In genomic region chr3:10115326-10116137, GRCh38 we compare ENCODE assay signal across 8 cellular contexts. TPM values are rescaled to one million over a fixed set of nuclear protein-coding genes. Genes with fewer than 3 reads are reported as not detected.
A peak's percentile ranks its signal among the peaks of the same experiment; 100 is the strongest.
DNase-seq lines count a peak whose midpoint lies in the region; ATAC-seq and TF ChIP-seq lines count a peak whose summit lies in the region.

BRK1 (plus strand) TSS chr3:10115675; CDS start chr3:10115702, 27 bp downstream.

- H3K36me3 Mint-ChIP-seq in WTC11 (peaks cover 6% of the 10 kb centered on the region), immature natural killer cell (no peaks in the 10 kb centered on the region)

- H3K4me3 Mint-ChIP-seq in WTC11 (peak within 1 kb of the TSS; percentile 99), immature natural killer cell (peak within 1 kb of the TSS; percentile 94 to 99 (median 98))

- H3K9me3 Mint-ChIP-seq in WTC11: no peaks in the 10 kb centered on the region
- no peaks in the 10 kb centered on the region for H3K9me3 Mint-ChIP-seq in immature natural killer cell

- peaks cover 11% of the 10 kb centered on the region for H3K4me1 Mint-ChIP-seq in WTC11
- peaks cover 30 to 44% of the 10 kb centered on the region in 2 donors for H3K4me1 Mint-ChIP-seq in immature natural killer cell

- H3K27ac Mint-ChIP-seq in WTC11 (peak within 1 kb of the TSS; percentile 96), immature natural killer cell (peak within 1 kb of the TSS; percentile 94 to 97 (median 96))

- TF ChIP-seq CTCF in AG04450 (IDR thresholded peaks at IDR 0.05; ENCODE audit: low read depth, low read length) (no peak), WTC11 (IDR thresholded peaks at IDR 0.05) (no peak), cardiac fibroblast (IDR thresholded peaks at IDR 0.05; ENCODE audit: low read depth, low read length) (no peak)

- POLR2A ChIA-PET in AG04450 (lab: Yijun Ruan, JAX): interaction anchor here (0.6 to 0.7 kb wide), 8 partner anchors 12 to 798 kb away, joined by 3 to 6 read pairs (median 3); no protein-coding TSS in a partner anchor
- POLR2A ChIA-PET in WTC11 (lab: Charles Lee): no interaction called here

- peak; percentile 92 for DNase-seq in AG04450 (ENCODE audit: low read depth, low spot score)
- DNase-seq in NCI-H226: peak; percentile 91
- DNase-seq in WTC11 (ENCODE audit: low spot score): peak; percentile 86
- peak; percentile 98 for DNase-seq in cardiac fibroblast (ENCODE audit: low read depth in 2 of 2)
- DNase-seq in immature natural killer cell: peak; percentile 87 to 93 (median 91)
- peak; percentile 90 for DNase-seq in smooth muscle cell of the brain vasculature (ENCODE audit: low read depth, low spot score)

- CTCF ChIA-PET in AG04450 (lab: Charles Lee): interaction anchor here (0.6 to 1.7 kb wide), 3 partner anchors 148 to 335 kb away, joined by 3 to 8 read pairs (median 4); no protein-coding TSS in a partner anchor
- CTCF ChIA-PET in WTC11 (lab: Charles Lee): no interaction called here

- H3K27me3 Mint-ChIP-seq in WTC11 (ENCODE audit: low read depth) (no peaks in the 10 kb centered on the region), immature natural killer cell (ENCODE audit: low read depth in 3 of 3) (peaks cover 2 to 12% (median 10%) of the 10 kb centered on the region in 3 donors)

- peak within 1 kb of the TSS; percentile 78 for H3K27ac ChIP-seq in AG04450 (ENCODE audit: low read depth, low read length)

- no peaks in the 10 kb centered on the region for H3K27me3 ChIP-seq in AG04450 (ENCODE audit: control insufficient read depth, insufficient read depth, low read length)

- no peaks in the 10 kb centered on the region for H3K9me3 ChIP-seq in AG04450 (ENCODE audit: control insufficient read depth, insufficient read depth, low read length)

- H3K4me3 ChIP-seq in AG04450 (ENCODE audit: low read depth, low read length) (peak within 1 kb of the TSS; percentile 70), cardiac fibroblast (replicated peaks in 1 of 2; ENCODE audit: low read depth in 2 of 2, low read length in 2 of 2) (peak within 1 kb of the TSS; percentile 93 to 98)

- ATAC-seq in GM18909 (IDR thresholded peaks at IDR 0.05; ENCODE audit: poor library complexity, unreplicated experiment) (peak; percentile 95), HG03175 (IDR thresholded peaks at IDR 0.05; ENCODE audit: unreplicated experiment) (peak; percentile 98), WTC11 (peak; percentile 95)

TF ChIP-seq in WTC11, 78 proteins besides CTCF, POLR2A, EP300 and RAD21 (continues in another document):
- TF ChIP-seq SP1 (CRISPR knock-in tag; conservative IDR thresholded peaks at IDR 0.05) (peak; percentile 79; the same call in 1 of the 2 replicates), HMGA2 (CRISPR knock-in tag; IDR thresholded peaks at IDR 0.05) (0 out of 2 replicates have a peak, but pooled peaks have one; percentile 25), ZBTB21 (CRISPR knock-in tag; IDR thresholded peaks at IDR 0.05; ENCODE audit: borderline replicate concordance) (no peak), NR1H2 (CRISPR knock-in tag; IDR thresholded peaks at IDR 0.05) (no peak), FOXP4 (CRISPR knock-in tag; IDR thresholded peaks at IDR 0.05) (0 out of 2 replicates have a peak, but pooled peaks have one; percentile 9), MAX (CRISPR knock-in tag; IDR thresholded peaks at IDR 0.05) (peak; percentile 84), GABPB1 (CRISPR knock-in tag; IDR thresholded peaks at IDR 0.05) (peak; percentile 50; the same call in 1 of the 2 replicates), PRRX2 (CRISPR knock-in tag; IDR thresholded peaks at IDR 0.05) (no peak), ZNF425 (CRISPR knock-in tag; conservative IDR thresholded peaks at IDR 0.05) (no peak), CREM (CRISPR knock-in tag; IDR thresholded peaks at IDR 0.05) (peak; percentile 80; the same call in 1 of the 2 replicates), FOXJ3 (CRISPR knock-in tag; IDR thresholded peaks at IDR 0.05; ENCODE audit: borderline replicate concordance) (no peak), EMX1 (CRISPR knock-in tag; IDR thresholded peaks at IDR 0.05) (no peak), CREB1 (CRISPR knock-in tag; IDR thresholded peaks at IDR 0.05) (peak; percentile 47; the same call in 1 of the 2 replicates), AFF4 (CRISPR knock-in tag; IDR thresholded peaks at IDR 0.05; ENCODE audit: borderline replicate concordance) (no peak)
- TF ChIP-seq, protein P1, sequence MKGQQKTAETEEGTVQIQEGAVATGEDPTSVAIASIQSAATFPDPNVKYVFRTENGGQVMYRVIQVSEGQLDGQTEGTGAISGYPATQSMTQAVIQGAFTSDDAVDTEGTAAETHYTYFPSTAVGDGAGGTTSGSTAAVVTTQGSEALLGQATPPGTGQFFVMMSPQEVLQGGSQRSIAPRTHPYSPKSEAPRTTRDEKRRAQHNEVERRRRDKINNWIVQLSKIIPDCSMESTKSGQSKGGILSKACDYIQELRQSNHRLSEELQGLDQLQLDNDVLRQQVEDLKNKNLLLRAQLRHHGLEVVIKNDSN (CRISPR knock-in tag; IDR thresholded peaks at IDR 0.05): no peak

RNA-seq across cellular contexts. Expression of gene BRK1, which starts in this region (rescaled TPM):
- polyA plus RNA-seq in AG04450 (2011; rRNA removed): 198 and 202 TPM in 2 replicates
- polyA minus RNA-seq in AG04450 (2011; rRNA and poly(A)+ RNA removed): 80.3 and 86.7 TPM in 2 replicates
- 107 to 121 TPM (median 117 TPM) in 3 replicates for total RNA-seq in WTC11 (2021)
- polyA plus RNA-seq in immature natural killer cell: 100 to 1,000 TPM; 290 to 348 (median 301) TPM

Comparison
In these comparisons a context has a peak if more than half of its experiments do, and no peak if none do; other contexts are left out.
1. Peak in every context shown above with its lines: DNase-seq, ATAC-seq, H3K4me3 ChIP-seq and H3K27ac ChIP-seq.